In the genomic region with DNA sequence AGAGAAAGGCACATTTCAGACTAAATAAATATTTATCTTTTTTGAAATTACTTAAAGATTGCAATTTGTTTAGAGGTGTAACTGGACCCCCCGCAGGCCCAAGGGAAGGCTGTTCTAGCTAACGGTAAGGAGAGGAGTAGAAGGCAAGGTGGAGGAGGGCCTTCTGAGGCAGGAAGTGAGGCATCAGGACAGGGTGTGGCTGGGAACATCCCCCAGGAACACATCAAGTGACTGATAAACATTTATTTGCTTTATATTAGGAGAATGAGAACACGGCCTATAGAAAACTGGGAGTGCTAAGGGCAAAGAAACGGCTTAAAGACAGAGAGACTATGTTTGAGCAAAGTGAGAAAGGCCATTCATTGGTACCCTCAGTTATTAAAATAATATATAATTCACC, we compare ENCODE assay signal across 1 cellular context.
TF ChIP-seq lines count a peak whose summit lies in the region.

No MANE protein-coding gene starts in this region.

TF ChIP-seq in HCT116, 20 proteins besides CTCF, POLR2A, EP300 and RAD21 (continued from another document):
- no peak for TF ChIP-seq CBX3 (IDR thresholded peaks at IDR 0.05; ENCODE audit: low read depth)
TF ChIP-seq in HCT116: peak in this region for 0.
